ENCODE assay signal across 3 cellular contexts in the genomic region with DNA sequence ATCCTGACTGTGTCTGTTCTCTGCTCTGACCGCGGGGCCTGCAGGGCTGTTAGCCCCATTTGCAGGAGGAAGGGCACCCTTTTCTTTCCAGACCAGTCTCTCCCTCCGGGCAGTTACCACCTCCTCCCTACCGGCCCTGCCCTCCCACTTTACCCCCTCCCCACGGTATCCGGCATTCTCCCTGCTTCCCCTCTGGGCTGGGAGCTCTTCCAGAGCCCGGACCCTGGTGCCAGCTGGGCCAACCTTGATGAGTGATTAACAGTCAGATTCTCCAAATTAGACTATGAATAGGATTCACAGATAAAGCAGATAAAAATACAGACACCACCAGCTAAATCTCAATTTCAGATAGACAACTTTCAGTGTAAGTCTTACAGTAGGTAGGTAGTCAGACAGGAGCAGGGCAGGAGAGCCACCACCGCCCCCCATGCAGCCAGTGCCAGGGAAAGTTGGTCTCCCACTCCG.
TF ChIP-seq lines count a peak whose summit lies in the region.

No MANE protein-coding gene starts in this region.

TF ChIP-seq in SK-N-SH, 30 proteins besides CTCF, POLR2A, EP300 and RAD21:
- TF ChIP-seq FOXJ3 (CRISPR knock-in tag; IDR thresholded peaks at IDR 0.05) (0 out of 2 replicates have a peak, but pooled peaks have one; percentile 42), EZH2phosphoT487 (IDR thresholded peaks at IDR 0.05; ENCODE audit: borderline replicate concordance, low read depth) (no peak), JUND (IDR thresholded peaks at IDR 0.05) (no peak), MXI1 (IDR thresholded peaks at IDR 0.05; ENCODE audit: low read depth, low read length) (no peak), RXRA (IDR thresholded peaks at IDR 0.05; ENCODE audit: borderline replicate concordance, low read depth) (no peak), GATA2 (CRISPR knock-in tag; IDR thresholded peaks at IDR 0.05) (peak; percentile 90), RCOR1 (IDR thresholded peaks at IDR 0.05; ENCODE audit: low read length) (peak; percentile 29; the same call in 1 of the 2 replicates), MEF2A (IDR thresholded peaks at IDR 0.05; ENCODE audit: borderline replicate concordance, low read depth) (no peak), TEAD4 (IDR thresholded peaks at IDR 0.05; ENCODE audit: borderline replicate concordance, insufficient read depth) (no peak)
TF ChIP-seq in SK-N-SH: peak in this region for 3.

TF ChIP-seq in SK-N-SH treated with all-trans-retinoic acid at 6 μM for 48 hours, 23 proteins besides CTCF, POLR2A, EP300 and RAD21:
- TF ChIP-seq PPARA (CRISPR knock-in tag; IDR thresholded peaks at IDR 0.05; ENCODE audit: borderline replicate concordance) (no peak), CSDC2 (CRISPR knock-in tag; IDR thresholded peaks at IDR 0.05) (no peak), BACH2 (CRISPR knock-in tag; IDR thresholded peaks at IDR 0.05; ENCODE audit: borderline replicate concordance) (no peak), ESRRG (CRISPR knock-in tag; IDR thresholded peaks at IDR 0.05) (no peak), TCF4 (CRISPR knock-in tag; IDR thresholded peaks at IDR 0.05; ENCODE audit: borderline replicate concordance) (no peak), ZC3H10 (CRISPR knock-in tag; IDR thresholded peaks at IDR 0.05) (no peak), ISL1 (CRISPR knock-in tag; IDR thresholded peaks at IDR 0.05) (no peak), ZNF565 (CRISPR knock-in tag; conservative IDR thresholded peaks at IDR 0.05; ENCODE audit: low read depth) (no peak), OSR1 (CRISPR knock-in tag; IDR thresholded peaks at IDR 0.05) (no peak), ARNTL (CRISPR knock-in tag; IDR thresholded peaks at IDR 0.05; ENCODE audit: borderline replicate concordance, low read depth) (no peak), ZFP3 (CRISPR knock-in tag; IDR thresholded peaks at IDR 0.05) (no peak), ZNF70 (CRISPR knock-in tag; IDR thresholded peaks at IDR 0.05) (no peak), RARB (CRISPR knock-in tag; IDR thresholded peaks at IDR 0.05) (no peak), ZNF8 (CRISPR knock-in tag; IDR thresholded peaks at IDR 0.05) (no peak), SNAI2 (CRISPR knock-in tag; IDR thresholded peaks at IDR 0.05) (no peak)
- TF ChIP-seq, protein P1, sequence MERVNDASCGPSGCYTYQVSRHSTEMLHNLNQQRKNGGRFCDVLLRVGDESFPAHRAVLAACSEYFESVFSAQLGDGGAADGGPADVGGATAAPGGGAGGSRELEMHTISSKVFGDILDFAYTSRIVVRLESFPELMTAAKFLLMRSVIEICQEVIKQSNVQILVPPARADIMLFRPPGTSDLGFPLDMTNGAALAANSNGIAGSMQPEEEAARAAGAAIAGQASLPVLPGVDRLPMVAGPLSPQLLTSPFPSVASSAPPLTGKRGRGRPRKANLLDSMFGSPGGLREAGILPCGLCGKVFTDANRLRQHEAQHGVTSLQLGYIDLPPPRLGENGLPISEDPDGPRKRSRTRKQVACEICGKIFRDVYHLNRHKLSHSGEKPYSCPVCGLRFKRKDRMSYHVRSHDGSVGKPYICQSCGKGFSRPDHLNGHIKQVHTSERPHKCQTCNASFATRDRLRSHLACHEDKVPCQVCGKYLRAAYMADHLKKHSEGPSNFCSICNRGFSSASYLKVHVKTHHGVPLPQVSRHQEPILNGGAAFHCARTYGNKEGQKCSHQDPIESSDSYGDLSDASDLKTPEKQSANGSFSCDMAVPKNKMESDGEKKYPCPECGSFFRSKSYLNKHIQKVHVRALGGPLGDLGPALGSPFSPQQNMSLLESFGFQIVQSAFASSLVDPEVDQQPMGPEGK (CRISPR knock-in tag; IDR thresholded peaks at IDR 0.05; ENCODE audit: borderline replicate concordance): no peak
- TF ChIP-seq, protein P2, sequence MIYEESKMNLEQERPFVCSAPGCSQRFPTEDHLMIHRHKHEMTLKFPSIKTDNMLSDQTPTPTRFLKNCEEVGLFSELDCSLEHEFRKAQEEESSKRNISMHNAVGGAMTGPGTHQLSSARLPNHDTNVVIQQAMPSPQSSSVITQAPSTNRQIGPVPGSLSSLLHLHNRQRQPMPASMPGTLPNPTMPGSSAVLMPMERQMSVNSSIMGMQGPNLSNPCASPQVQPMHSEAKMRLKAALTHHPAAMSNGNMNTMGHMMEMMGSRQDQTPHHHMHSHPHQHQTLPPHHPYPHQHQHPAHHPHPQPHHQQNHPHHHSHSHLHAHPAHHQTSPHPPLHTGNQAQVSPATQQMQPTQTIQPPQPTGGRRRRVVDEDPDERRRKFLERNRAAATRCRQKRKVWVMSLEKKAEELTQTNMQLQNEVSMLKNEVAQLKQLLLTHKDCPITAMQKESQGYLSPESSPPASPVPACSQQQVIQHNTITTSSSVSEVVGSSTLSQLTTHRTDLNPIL (CRISPR knock-in tag; IDR thresholded peaks at IDR 0.05; ENCODE audit: low read depth): no peak
- TF ChIP-seq, protein P3, sequence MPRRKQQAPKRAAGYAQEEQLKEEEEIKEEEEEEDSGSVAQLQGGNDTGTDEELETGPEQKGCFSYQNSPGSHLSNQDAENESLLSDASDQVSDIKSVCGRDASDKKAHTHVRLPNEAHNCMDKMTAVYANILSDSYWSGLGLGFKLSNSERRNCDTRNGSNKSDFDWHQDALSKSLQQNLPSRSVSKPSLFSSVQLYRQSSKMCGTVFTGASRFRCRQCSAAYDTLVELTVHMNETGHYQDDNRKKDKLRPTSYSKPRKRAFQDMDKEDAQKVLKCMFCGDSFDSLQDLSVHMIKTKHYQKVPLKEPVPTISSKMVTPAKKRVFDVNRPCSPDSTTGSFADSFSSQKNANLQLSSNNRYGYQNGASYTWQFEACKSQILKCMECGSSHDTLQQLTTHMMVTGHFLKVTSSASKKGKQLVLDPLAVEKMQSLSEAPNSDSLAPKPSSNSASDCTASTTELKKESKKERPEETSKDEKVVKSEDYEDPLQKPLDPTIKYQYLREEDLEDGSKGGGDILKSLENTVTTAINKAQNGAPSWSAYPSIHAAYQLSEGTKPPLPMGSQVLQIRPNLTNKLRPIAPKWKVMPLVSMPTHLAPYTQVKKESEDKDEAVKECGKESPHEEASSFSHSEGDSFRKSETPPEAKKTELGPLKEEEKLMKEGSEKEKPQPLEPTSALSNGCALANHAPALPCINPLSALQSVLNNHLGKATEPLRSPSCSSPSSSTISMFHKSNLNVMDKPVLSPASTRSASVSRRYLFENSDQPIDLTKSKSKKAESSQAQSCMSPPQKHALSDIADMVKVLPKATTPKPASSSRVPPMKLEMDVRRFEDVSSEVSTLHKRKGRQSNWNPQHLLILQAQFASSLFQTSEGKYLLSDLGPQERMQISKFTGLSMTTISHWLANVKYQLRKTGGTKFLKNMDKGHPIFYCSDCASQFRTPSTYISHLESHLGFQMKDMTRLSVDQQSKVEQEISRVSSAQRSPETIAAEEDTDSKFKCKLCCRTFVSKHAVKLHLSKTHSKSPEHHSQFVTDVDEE (CRISPR knock-in tag; IDR thresholded peaks at IDR 0.05): no peak
- TF ChIP-seq, protein P4, sequence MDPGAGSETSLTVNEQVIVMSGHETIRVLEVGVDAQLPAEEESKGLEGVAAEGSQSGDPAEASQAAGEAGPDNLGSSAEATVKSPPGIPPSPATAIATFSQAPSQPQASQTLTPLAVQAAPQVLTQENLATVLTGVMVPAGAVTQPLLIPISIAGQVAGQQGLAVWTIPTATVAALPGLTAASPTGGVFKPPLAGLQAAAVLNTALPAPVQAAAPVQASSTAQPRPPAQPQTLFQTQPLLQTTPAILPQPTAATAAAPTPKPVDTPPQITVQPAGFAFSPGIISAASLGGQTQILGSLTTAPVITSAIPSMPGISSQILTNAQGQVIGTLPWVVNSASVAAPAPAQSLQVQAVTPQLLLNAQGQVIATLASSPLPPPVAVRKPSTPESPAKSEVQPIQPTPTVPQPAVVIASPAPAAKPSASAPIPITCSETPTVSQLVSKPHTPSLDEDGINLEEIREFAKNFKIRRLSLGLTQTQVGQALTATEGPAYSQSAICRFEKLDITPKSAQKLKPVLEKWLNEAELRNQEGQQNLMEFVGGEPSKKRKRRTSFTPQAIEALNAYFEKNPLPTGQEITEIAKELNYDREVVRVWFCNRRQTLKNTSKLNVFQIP (CRISPR knock-in tag; IDR thresholded peaks at IDR 0.05; ENCODE audit: borderline replicate concordance, low read depth): no peak

TF ChIP-seq in H1, 55 proteins besides CTCF, POLR2A, EP300 and RAD21:
- TF ChIP-seq TAF7 (optimal IDR thresholded peaks at IDR 0.05; ENCODE audit: borderline replicate concordance, low read depth, low read length) (no peak), TAF1 (IDR thresholded peaks at IDR 0.05; ENCODE audit: low read depth, low read length) (no peak), GABPA (IDR thresholded peaks at IDR 0.05; ENCODE audit: borderline replicate concordance, insufficient read depth, low read length) (no peak), GTF2F1 (IDR thresholded peaks at IDR 0.05; ENCODE audit: borderline replicate concordance, low read depth, low read length) (no peak), CTBP2 (IDR thresholded peaks at IDR 0.05; ENCODE audit: borderline replicate concordance, insufficient read depth, insufficient read length, low read length) (no peak), ASH2L (IDR thresholded peaks at IDR 0.05; ENCODE audit: low read length) (no peak), EGR1 (IDR thresholded peaks at IDR 0.05; ENCODE audit: borderline replicate concordance, low read depth, low read length) (no peak), BRCA1 (IDR thresholded peaks at IDR 0.05; ENCODE audit: low read depth, low read length) (no peak)
- TF ChIP-seq, protein P5, sequence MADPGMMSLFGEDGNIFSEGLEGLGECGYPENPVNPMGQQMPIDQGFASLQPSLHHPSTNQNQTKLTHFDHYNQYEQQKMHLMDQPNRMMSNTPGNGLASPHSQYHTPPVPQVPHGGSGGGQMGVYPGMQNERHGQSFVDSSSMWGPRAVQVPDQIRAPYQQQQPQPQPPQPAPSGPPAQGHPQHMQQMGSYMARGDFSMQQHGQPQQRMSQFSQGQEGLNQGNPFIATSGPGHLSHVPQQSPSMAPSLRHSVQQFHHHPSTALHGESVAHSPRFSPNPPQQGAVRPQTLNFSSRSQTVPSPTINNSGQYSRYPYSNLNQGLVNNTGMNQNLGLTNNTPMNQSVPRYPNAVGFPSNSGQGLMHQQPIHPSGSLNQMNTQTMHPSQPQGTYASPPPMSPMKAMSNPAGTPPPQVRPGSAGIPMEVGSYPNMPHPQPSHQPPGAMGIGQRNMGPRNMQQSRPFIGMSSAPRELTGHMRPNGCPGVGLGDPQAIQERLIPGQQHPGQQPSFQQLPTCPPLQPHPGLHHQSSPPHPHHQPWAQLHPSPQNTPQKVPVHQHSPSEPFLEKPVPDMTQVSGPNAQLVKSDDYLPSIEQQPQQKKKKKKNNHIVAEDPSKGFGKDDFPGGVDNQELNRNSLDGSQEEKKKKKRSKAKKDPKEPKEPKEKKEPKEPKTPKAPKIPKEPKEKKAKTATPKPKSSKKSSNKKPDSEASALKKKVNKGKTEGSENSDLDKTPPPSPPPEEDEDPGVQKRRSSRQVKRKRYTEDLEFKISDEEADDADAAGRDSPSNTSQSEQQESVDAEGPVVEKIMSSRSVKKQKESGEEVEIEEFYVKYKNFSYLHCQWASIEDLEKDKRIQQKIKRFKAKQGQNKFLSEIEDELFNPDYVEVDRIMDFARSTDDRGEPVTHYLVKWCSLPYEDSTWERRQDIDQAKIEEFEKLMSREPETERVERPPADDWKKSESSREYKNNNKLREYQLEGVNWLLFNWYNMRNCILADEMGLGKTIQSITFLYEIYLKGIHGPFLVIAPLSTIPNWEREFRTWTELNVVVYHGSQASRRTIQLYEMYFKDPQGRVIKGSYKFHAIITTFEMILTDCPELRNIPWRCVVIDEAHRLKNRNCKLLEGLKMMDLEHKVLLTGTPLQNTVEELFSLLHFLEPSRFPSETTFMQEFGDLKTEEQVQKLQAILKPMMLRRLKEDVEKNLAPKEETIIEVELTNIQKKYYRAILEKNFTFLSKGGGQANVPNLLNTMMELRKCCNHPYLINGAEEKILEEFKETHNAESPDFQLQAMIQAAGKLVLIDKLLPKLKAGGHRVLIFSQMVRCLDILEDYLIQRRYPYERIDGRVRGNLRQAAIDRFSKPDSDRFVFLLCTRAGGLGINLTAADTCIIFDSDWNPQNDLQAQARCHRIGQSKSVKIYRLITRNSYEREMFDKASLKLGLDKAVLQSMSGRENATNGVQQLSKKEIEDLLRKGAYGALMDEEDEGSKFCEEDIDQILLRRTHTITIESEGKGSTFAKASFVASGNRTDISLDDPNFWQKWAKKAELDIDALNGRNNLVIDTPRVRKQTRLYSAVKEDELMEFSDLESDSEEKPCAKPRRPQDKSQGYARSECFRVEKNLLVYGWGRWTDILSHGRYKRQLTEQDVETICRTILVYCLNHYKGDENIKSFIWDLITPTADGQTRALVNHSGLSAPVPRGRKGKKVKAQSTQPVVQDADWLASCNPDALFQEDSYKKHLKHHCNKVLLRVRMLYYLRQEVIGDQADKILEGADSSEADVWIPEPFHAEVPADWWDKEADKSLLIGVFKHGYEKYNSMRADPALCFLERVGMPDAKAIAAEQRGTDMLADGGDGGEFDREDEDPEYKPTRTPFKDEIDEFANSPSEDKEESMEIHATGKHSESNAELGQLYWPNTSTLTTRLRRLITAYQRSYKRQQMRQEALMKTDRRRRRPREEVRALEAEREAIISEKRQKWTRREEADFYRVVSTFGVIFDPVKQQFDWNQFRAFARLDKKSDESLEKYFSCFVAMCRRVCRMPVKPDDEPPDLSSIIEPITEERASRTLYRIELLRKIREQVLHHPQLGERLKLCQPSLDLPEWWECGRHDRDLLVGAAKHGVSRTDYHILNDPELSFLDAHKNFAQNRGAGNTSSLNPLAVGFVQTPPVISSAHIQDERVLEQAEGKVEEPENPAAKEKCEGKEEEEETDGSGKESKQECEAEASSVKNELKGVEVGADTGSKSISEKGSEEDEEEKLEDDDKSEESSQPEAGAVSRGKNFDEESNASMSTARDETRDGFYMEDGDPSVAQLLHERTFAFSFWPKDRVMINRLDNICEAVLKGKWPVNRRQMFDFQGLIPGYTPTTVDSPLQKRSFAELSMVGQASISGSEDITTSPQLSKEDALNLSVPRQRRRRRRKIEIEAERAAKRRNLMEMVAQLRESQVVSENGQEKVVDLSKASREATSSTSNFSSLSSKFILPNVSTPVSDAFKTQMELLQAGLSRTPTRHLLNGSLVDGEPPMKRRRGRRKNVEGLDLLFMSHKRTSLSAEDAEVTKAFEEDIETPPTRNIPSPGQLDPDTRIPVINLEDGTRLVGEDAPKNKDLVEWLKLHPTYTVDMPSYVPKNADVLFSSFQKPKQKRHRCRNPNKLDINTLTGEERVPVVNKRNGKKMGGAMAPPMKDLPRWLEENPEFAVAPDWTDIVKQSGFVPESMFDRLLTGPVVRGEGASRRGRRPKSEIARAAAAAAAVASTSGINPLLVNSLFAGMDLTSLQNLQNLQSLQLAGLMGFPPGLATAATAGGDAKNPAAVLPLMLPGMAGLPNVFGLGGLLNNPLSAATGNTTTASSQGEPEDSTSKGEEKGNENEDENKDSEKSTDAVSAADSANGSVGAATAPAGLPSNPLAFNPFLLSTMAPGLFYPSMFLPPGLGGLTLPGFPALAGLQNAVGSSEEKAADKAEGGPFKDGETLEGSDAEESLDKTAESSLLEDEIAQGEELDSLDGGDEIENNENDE (IDR thresholded peaks at IDR 0.05; ENCODE audit: insufficient replicate concordance, low read length): no peak
